In the genomic region with DNA sequence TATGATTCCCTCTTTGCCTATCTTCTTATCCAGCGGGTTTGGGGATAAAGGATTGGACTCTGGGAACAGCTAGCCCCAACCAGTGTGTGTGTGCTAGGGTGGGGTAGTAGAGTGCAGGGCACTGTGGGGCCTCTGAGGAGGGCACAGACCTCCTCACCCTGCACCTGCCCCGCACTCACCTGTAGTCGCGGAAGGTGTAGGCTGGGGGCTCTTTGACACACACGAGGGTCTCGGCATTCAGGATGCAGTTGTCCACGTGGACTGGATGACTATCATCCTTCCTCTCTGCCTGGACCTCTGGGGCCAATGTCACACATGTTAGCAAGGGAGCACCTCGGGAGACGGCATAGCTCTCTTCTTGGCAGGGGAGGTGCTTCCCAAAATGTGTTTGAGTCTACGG, we compare ENCODE assay signal across 25 cellular contexts. TPM values are rescaled to one million over a fixed set of nuclear protein-coding genes. Genes with fewer than 3 reads are reported as not detected.
"Had no signal": no experiment of that assay in that cellular context is flagged by ENCODE, and none has a peak within 500 bp of the region (broad histone marks: within the 10 kb centered on the region; RNA-seq: fewer than 3 reads in every experiment).

No MANE protein-coding gene starts in this region.

- H3K4me3 Mint-ChIP-seq: activated B cell treated with CpG ODN at 0.5 μM for 24 hours; activated CD8-positive, alpha-beta T cell treated with anti-CD3 and anti-CD28 coated beads, Interleukin-2, amount 10 ng/mL, durations not matched to agents 7 days and 5 days; immature natural killer cell; stimulated activated naive B cell treated with anti-CD40 and anti-IgM and Interleukin-4, amounts not matched to agents 10 μg/mL and 1 μg/mL and 100 μg/mL, for 72 hours; T-helper 2 cell treated with Interferon-gamma antibody and Interleukin-4, amounts not matched to agents 5 μg/mL and 100 μg/mL, for 36 hours had no signal

- H3K9me3 Mint-ChIP-seq: activated naive CD4-positive, alpha-beta T cell treated with anti-CD3 and anti-CD28 coated beads, Interleukin-2, amount 50 U/mL, for 72 hours; immature natural killer cell had no signal

- H3K9me3 ChIP-seq: esophagus muscularis mucosa, neutrophil, pancreas, right lobe of liver, tibial artery, vagina had no signal

- H3K27ac Mint-ChIP-seq: activated B cell treated with CpG ODN at 0.5 μM for 24 hours; activated CD8-positive, alpha-beta T cell treated with anti-CD3 and anti-CD28 coated beads, Interleukin-2, amount 10 ng/mL, durations not matched to agents 7 days and 5 days; T-helper 2 cell treated with Interferon-gamma antibody and Interleukin-4, amounts not matched to agents 5 μg/mL and 100 μg/mL, for 36 hours had no signal

- H3K4me1 Mint-ChIP-seq: activated B cell treated with CpG ODN at 0.5 μM for 24 hours; stimulated activated naive B cell treated with anti-CD40 and anti-IgM and Interleukin-4, amounts not matched to agents 10 μg/mL and 1 μg/mL and 100 μg/mL, for 72 hours had no signal

- H3K4me1 ChIP-seq: esophagus muscularis mucosa, pancreas, right lobe of liver, tibial artery, vagina had no signal

- H3K4me3 ChIP-seq: esophagus muscularis mucosa, pancreas, right lobe of liver, SK-N-MC, tibial artery, vagina had no signal

- DNase-seq: activated B cell treated with CpG ODN at 0.5 μM for 24 hours; activated CD4-positive, alpha-beta T cell treated with anti-CD3 and anti-CD28 coated beads for 48 hours; activated CD8-positive, alpha-beta T cell treated with anti-CD3 and anti-CD28 coated beads, Interleukin-2, amount 10 ng/mL, durations not matched to agents 7 days and 5 days; activated effector memory CD4-positive, alpha-beta T cell treated with anti-CD3 and anti-CD28 coated beads, Interleukin-2, amount 50 U/mL, for 16 hours; activated T-cell treated with anti-CD3 and anti-CD28 coated beads, Interleukin-2, amount 50 U/mL, for 48 hours; amygdala; cortex of kidney; effector CD4-positive, alpha-beta T cell; immature natural killer cell; mesenchymal stem cell; naive thymus-derived CD8-positive, alpha-beta T cell; pancreas; stimulated activated CD4-positive, alpha-beta T cell treated with anti-CD3 and anti-CD28 coated beads, Interleukin-4, amount 100 ng/mL, for 4 hours; stimulated activated naive B cell treated with anti-CD40 and anti-IgM and Interleukin-4, amounts not matched to agents 10 μg/mL and 1 μg/mL and 100 μg/mL, for 72 hours; tibial artery had no signal

- H3K27me3 ChIP-seq: esophagus muscularis mucosa, neutrophil, pancreas, right lobe of liver, tibial artery, vagina had no signal

- ATAC-seq: activated CD8-positive, alpha-beta T cell treated with anti-CD3 and anti-CD28 coated beads, Interleukin-2, amount 10 ng/mL, durations not matched to agents 7 days and 5 days; activated naive CD4-positive, alpha-beta T cell treated with anti-CD3 and anti-CD28 coated beads, Interleukin-2, amount 50 U/mL, for 72 hours; naive thymus-derived CD8-positive, alpha-beta T cell; stimulated activated naive B cell treated with anti-CD40 and anti-IgM and Interleukin-4, amounts not matched to agents 10 μg/mL and 1 μg/mL and 100 μg/mL, for 72 hours had no signal

- H3K27ac ChIP-seq: esophagus muscularis mucosa, neutrophil, pancreas, right lobe of liver, SK-N-MC, tibial artery, vagina had no signal

- H3K27me3 Mint-ChIP-seq: activated B cell treated with CpG ODN at 0.5 μM for 24 hours; naive thymus-derived CD8-positive, alpha-beta T cell; stimulated activated naive B cell treated with anti-CD40 and anti-IgM and Interleukin-4, amounts not matched to agents 10 μg/mL and 1 μg/mL and 100 μg/mL, for 72 hours had no signal

RNA-seq across cellular contexts. Expression of gene CLDN19, which starts 8.0 kb away (rescaled TPM):
- total RNA-seq: activated B cell treated with CpG ODN at 0.5 μM for 24 hours; activated CD8-positive, alpha-beta T cell treated with anti-CD3 and anti-CD28 coated beads, Interleukin-2, amount 10 ng/mL, durations not matched to agents 7 days and 5 days; activated naive CD4-positive, alpha-beta T cell treated with anti-CD3 and anti-CD28 coated beads, Interleukin-2, amount 50 U/mL, for 72 hours; endothelial cell of umbilical vein; naive thymus-derived CD8-positive, alpha-beta T cell; pancreas; pulmonary artery endothelial cell; subcutaneous adipose tissue; vagina had no signal
- polyA plus RNA-seq: endothelial cell of umbilical vein; immature natural killer cell; naive thymus-derived CD8-positive, alpha-beta T cell had no signal

RNA-seq across cellular contexts. Expression of gene TMEM269, which starts 36.8 kb away (rescaled TPM):
- total RNA-seq: endothelial cell of umbilical vein, pulmonary artery endothelial cell, vagina had no signal
